22 cellular contexts compared by ENCODE assay signal in the genomic region with DNA sequence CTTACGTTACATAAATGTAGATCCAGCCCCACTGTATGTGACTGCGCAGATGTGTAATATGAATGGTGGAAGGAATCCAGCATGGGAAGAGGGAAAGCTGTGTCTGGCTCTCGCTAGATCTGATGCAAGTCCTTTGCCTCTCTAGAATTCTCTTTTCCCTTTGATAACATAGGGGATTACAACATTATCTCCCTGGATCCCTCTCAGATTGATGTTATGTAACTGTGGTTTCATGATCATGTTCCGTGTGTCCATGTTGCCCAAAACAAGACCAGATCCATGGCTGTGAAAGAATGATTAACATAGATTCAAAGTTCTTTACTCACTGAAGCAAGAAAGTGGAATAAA.
DNase-seq lines count a peak whose midpoint lies in the region; ATAC-seq, FAIRE-seq and TF ChIP-seq lines count a peak whose summit lies in the region.
"Had no signal": no experiment of that assay in that cellular context is flagged by ENCODE, and none has a peak within 500 bp of the region (broad histone marks: within the 10 kb centered on the region; RNA-seq: fewer than 3 reads in every experiment).

No MANE protein-coding gene starts in this region.

- no peak for TF ChIP-seq CTCF in astrocyte (IDR thresholded peaks at IDR 0.05; ENCODE audit: insufficient read depth, low read depth, low read length)
- TF ChIP-seq CTCF in stomach (IDR thresholded peaks at IDR 0.05): no peak

- peak overlapping the region; percentile 57 for H3K9ac ChIP-seq in astrocyte (ENCODE audit: low read length)
- no peak overlapping the region for H3K9ac ChIP-seq in subcutaneous abdominal adipose tissue (ENCODE audit: low read length in 5 of 5)

- H3K9me3 ChIP-seq in astrocyte (ENCODE audit: insufficient read depth, low read depth, low read length) (no peaks in the 10 kb centered on the region), subcutaneous abdominal adipose tissue (ENCODE audit: control insufficient read depth in 5 of 5, low read length in 5 of 5) (no peaks in the 10 kb centered on the region), stomach (no peaks in the 10 kb centered on the region)
- H3K9me3 ChIP-seq: lower lobe of right lung, upper lobe of right lung had no signal

- peak; percentile 90 for FAIRE-seq in astrocyte (lab: Jason Lieb, UNC)
- FAIRE-seq: GM18507 had no signal

- H3K36me3 ChIP-seq in astrocyte (ENCODE audit: insufficient read depth, low read length) (no peaks in the 10 kb centered on the region), subcutaneous abdominal adipose tissue (ENCODE audit: control insufficient read depth in 5 of 5, insufficient read depth in 5 of 5, low read length in 5 of 5) (no peaks in the 10 kb centered on the region), stomach (no peaks in the 10 kb centered on the region)
- H3K36me3 ChIP-seq: lower lobe of right lung, upper lobe of right lung had no signal

- H3K4me1 ChIP-seq in astrocyte (ENCODE audit: insufficient read depth, low read length) (peaks cover 20% of the 10 kb centered on the region), subcutaneous abdominal adipose tissue (ENCODE audit: control insufficient read depth in 5 of 5, insufficient read depth in 5 of 5, low read length in 5 of 5) (peaks cover 2 to 15% (median 11%) of the 10 kb centered on the region in 5 donors), stomach (peaks cover 0 to 3% (median 0%) of the 10 kb centered on the region in 4 donors)
- H3K4me1 ChIP-seq: lower lobe of right lung, upper lobe of right lung had no signal

- no peak overlapping the region for H3K27ac Mint-ChIP-seq in astrocyte (ENCODE audit: unreplicated experiment)
- H3K27ac Mint-ChIP-seq: activated T-helper 17 cell treated with anti-CD3 and anti-CD28 coated beads, Interleukin-2, amount 50 U/mL, for 72 hours; CD4-positive, alpha-beta T cell had no signal

- no peaks in the 10 kb centered on the region for H3K27me3 ChIP-seq in astrocyte (ENCODE audit: insufficient read depth, low read length)
- H3K27me3 ChIP-seq in subcutaneous abdominal adipose tissue (ENCODE audit: control insufficient read depth in 5 of 5, insufficient read depth in 4 of 5, low read length in 5 of 5): peaks cover 0 to under 1% (median 0%) of the 10 kb centered on the region in 5 donors
- H3K27me3 ChIP-seq in stomach: no peaks in the 10 kb centered on the region

- H3K9me3 Mint-ChIP-seq in astrocyte (ENCODE audit: unreplicated experiment): no peaks in the 10 kb centered on the region
- H3K9me3 Mint-ChIP-seq: activated T-helper 17 cell treated with anti-CD3 and anti-CD28 coated beads, Interleukin-2, amount 50 U/mL, for 72 hours; CD4-positive, alpha-beta T cell had no signal

- WGBS in stomach, 5 donors: 68 to 84% (median 81%) methylated on average over 4 of the region's 4 CpGs

- H2AFZ ChIP-seq in astrocyte (ENCODE audit: low read depth, low read length): peak overlapping the region; percentile 31

- H3K27ac ChIP-seq in astrocyte (ENCODE audit: low read depth, low read length): peak overlapping the region; percentile 71
- peak overlapping the region; percentile 59 for H3K27ac ChIP-seq in subcutaneous abdominal adipose tissue (ENCODE audit: low read depth, low read length)
- no peak overlapping the region for H3K27ac ChIP-seq in stomach
- H3K27ac ChIP-seq: lower lobe of right lung, upper lobe of right lung had no signal

- intact Hi-C loops in stomach (cut with DNase I; ENCODE audit: low total_unique reads): no loop called here

- no peaks in the 10 kb centered on the region for H3K36me3 Mint-ChIP-seq in astrocyte (ENCODE audit: low read depth, unreplicated experiment)
- H3K36me3 Mint-ChIP-seq: naive thymus-derived CD8-positive, alpha-beta T cell had no signal

- H3K4me1 Mint-ChIP-seq in astrocyte (ENCODE audit: low read depth, unreplicated experiment): peaks cover 17% of the 10 kb centered on the region
- H3K4me1 Mint-ChIP-seq: activated T-helper 17 cell treated with anti-CD3 and anti-CD28 coated beads, Interleukin-2, amount 50 U/mL, for 72 hours had no signal

- no peak for TF ChIP-seq EP300 in stomach (IDR thresholded peaks at IDR 0.05)

- no peaks in the 10 kb centered on the region for H4K20me1 ChIP-seq in astrocyte (ENCODE audit: insufficient read depth, low read length)

- no peaks in the 10 kb centered on the region for H3K27me3 Mint-ChIP-seq in astrocyte (ENCODE audit: low read depth, unreplicated experiment)
- H3K27me3 Mint-ChIP-seq: activated T-helper 17 cell treated with anti-CD3 and anti-CD28 coated beads, Interleukin-2, amount 50 U/mL, for 72 hours had no signal

- ATAC-seq in HG02973 (IDR thresholded peaks at IDR 0.05; ENCODE audit: unreplicated experiment): no peak
- ATAC-seq: naive thymus-derived CD8-positive, alpha-beta T cell; upper lobe of right lung had no signal

- no peaks in the 10 kb centered on the region for H3K79me2 ChIP-seq in astrocyte (ENCODE audit: insufficient read depth, low read length)

- no peak overlapping the region for H3K4me3 Mint-ChIP-seq in astrocyte (ENCODE audit: unreplicated experiment)
- H3K4me3 Mint-ChIP-seq: activated T-helper 17 cell treated with anti-CD3 and anti-CD28 coated beads, Interleukin-2, amount 50 U/mL, for 72 hours; CD4-positive, alpha-beta T cell; naive thymus-derived CD8-positive, alpha-beta T cell had no signal

- H3K4me2 ChIP-seq in astrocyte (ENCODE audit: low read length): peak overlapping the region; percentile 68

- H3K4me3 ChIP-seq in astrocyte (ENCODE audit: insufficient read depth, low read depth, low read length) (peak overlapping the region; percentile 2), subcutaneous abdominal adipose tissue (ENCODE audit: low read depth in 1 of 5, low read length in 5 of 5) (no peak overlapping the region), stomach (no peak overlapping the region)
- H3K4me3 ChIP-seq: lower lobe of right lung, upper lobe of right lung had no signal

- DNase-seq in NCI-H82 (lab: John Stamatoyannopoulos, UW) (peak; percentile 25), NCI-H82 treated with DMSO at 0.1 percent for 48 hours (lab: John Stamatoyannopoulos, UW; ENCODE audit: unreplicated experiment) (no peak), astrocyte (ENCODE audit: low read depth) (no peak), kidney tubule cell (ENCODE audit: low spot score) (peak; percentile 22), stomach (no peak), NCI-H345 treated with DMSO at 0.1 percent for 48 hours (lab: John Stamatoyannopoulos, UW; ENCODE audit: unreplicated experiment) (no peak)
- DNase-seq: 8988T; CD4-positive, alpha-beta T cell; effector CD8-positive, alpha-beta T cell; HCEC 1CT; lower lobe of right lung; naive thymus-derived CD8-positive, alpha-beta T cell; NCI-H1694; posterior cingulate gyrus; SHP77; stimulated activated naive CD4-positive, alpha-beta T cell; T-helper 2 cell; upper lobe of right lung had no signal

- no peak for TF ChIP-seq POLR2A in stomach (IDR thresholded peaks at IDR 0.05)

Comparison
In these comparisons a context has a peak if more than half of its experiments do, and no peak if none do; other contexts are left out.
1. DNase-seq: peak in NCI-H82 (single experiment) and kidney tubule cell (single experiment); none in NCI-H82 treated with DMSO at 0.1 percent for 48 hours (single experiment), astrocyte (single experiment), stomach (single experiment) and NCI-H345 treated with DMSO at 0.1 percent for 48 hours (single experiment).
2. H3K27ac ChIP-seq: peak in astrocyte (single experiment) and subcutaneous abdominal adipose tissue (single experiment); none in stomach (0 of 5).